8 cellular contexts compared by ENCODE assay signal in the genomic region with DNA sequence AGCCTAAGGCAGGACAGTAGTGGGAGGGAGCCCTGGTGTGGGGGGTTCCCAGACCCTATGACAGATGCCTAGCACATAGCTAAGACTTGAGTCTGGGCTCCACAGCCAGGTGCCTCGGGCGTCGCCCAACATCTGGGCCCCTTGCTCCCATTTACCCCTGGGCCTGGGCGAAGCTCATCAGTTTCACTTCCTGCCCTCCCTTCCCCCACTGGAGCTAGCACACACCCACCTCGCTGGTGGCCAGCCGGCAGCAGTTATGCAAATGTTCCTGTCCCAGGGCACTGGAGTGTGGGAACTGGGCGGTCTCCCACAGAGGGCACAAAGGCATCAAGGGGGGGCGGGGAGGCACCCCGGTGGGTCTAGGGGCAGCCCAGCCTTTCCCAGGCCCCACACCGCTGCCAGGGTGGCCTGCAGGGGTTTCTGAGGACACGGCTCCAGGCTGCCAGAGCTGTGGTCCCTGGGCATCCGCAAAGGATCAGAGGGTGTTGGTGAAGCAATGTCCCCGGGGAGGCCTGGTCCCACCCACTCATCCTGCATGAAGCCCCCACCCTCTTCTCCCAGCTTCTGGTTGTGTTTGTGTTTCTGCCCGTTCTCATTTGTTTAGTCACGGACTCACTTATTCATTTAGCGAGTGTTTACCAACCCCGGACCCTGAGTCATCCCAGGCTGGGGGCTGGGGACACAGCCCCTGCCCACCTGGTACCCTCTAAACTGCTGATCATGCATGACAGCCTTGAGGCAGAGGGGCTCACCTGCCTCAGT. TPM values are rescaled to one million over a fixed set of nuclear protein-coding genes. Genes with fewer than 3 reads are reported as not detected.
A peak's percentile ranks its signal among the peaks of the same experiment; 100 is the strongest.
DNase-seq lines count a peak whose midpoint lies in the region; ATAC-seq and TF ChIP-seq lines count a peak whose summit lies in the region.

No MANE protein-coding gene starts in this region.

- H3K4me1 ChIP-seq in fibroblast of lung (ENCODE audit: control insufficient read depth, extremely low read depth, insufficient read depth, low read length) = peaks cover 3% of the 10 kb centered on the region
- peaks cover 43% of the 10 kb centered on the region for H3K4me1 ChIP-seq in psoas muscle

- H3K27me3 ChIP-seq in fibroblast of lung (ENCODE audit: control insufficient read depth, insufficient read depth, low read length) = no peaks in the 10 kb centered on the region
- no peaks in the 10 kb centered on the region for H3K27me3 ChIP-seq in psoas muscle (ENCODE audit: insufficient read depth in 3 of 3, low read length in 2 of 3)

- 25 to 36% (median 30%) methylated on average over 16 to 17 of the region's 17 CpGs for WGBS in psoas muscle, 3 donors

- H3K4me3 ChIP-seq in fibroblast of lung (replicated peaks in 1 of 4; ENCODE audit: control extremely low read depth in 1 of 4, insufficient read depth in 1 of 4, low read depth in 3 of 4, low read length in 4 of 4) (no peak overlapping the region), psoas muscle (peak overlapping the region; percentile 41)

- H3K27ac ChIP-seq in fibroblast of lung (ENCODE audit: insufficient read depth, low read length) = no peak overlapping the region
- peak overlapping the region; percentile 60 for H3K27ac ChIP-seq in psoas muscle

- H3K79me2 ChIP-seq in fibroblast of lung (ENCODE audit: control insufficient read depth, insufficient read depth, low read length) = no peaks in the 10 kb centered on the region

- no peaks in the 10 kb centered on the region for H3K36me3 ChIP-seq in fibroblast of lung (ENCODE audit: control insufficient read depth, insufficient read depth, low read length)
- H3K36me3 ChIP-seq in psoas muscle (ENCODE audit: insufficient read depth in 1 of 2, low read depth in 1 of 2) = peaks cover 0 to 19% of the 10 kb centered on the region in 2 donors

- ATAC-seq in GM19463 (IDR thresholded peaks at IDR 0.05; ENCODE audit: unreplicated experiment) (peak; percentile 79), HG03469 (IDR thresholded peaks at IDR 0.05; ENCODE audit: unreplicated experiment) (peak; percentile 49), psoas muscle (peak; percentile 53 to 73 (median 72))

- H2AFZ ChIP-seq in fibroblast of lung (ENCODE audit: low read length) = peak overlapping the region; percentile 24

- peak overlapping the region; percentile 13 for H3K4me2 ChIP-seq in fibroblast of lung (ENCODE audit: extremely low read depth, insufficient read depth, low read length)

- no peak for TF ChIP-seq CTCF in fibroblast of lung (conservative IDR thresholded peaks at IDR 0.05 in 1 of 2, IDR thresholded peaks at IDR 0.05 in 1 of 2; ENCODE audit: low read depth in 1 of 2, low read length in 2 of 2)
- TF ChIP-seq CTCF in psoas muscle (IDR thresholded peaks at IDR 0.05) = no peak

- peak overlapping the region; percentile 23 for H3K9ac ChIP-seq in fibroblast of lung (ENCODE audit: insufficient read depth, low read length)

- intact Hi-C loops in psoas muscle (cut with DNase I) = no loop called here

- TF ChIP-seq POLR2A in GM10847 (IDR thresholded peaks at IDR 0.05; ENCODE audit: extremely low read depth, insufficient read length) = peak; percentile 41

- no peaks in the 10 kb centered on the region for H4K20me1 ChIP-seq in fibroblast of lung (ENCODE audit: control insufficient read depth, extremely low read depth, insufficient read depth, low read length)

- DNase-seq in SIG-M5 treated with dmso at 0.1 percent for 504 hours (lab: John Stamatoyannopoulos, UW; ENCODE audit: unreplicated experiment) (peak; percentile 77), fibroblast of lung (ENCODE audit: low read depth in 2 of 2) (peak; percentile 61 to 74), psoas muscle (peak; percentile 69 to 90), middle frontal gyrus (ENCODE audit: extremely low spot score, low spot score) (no peak)
- no peak for DNase-seq in effector CD4-positive, alpha-beta T cell

- H3K9me3 ChIP-seq in fibroblast of lung (ENCODE audit: control insufficient read depth, insufficient read depth, low read depth, low read length) (no peaks in the 10 kb centered on the region), psoas muscle (no peaks in the 10 kb centered on the region)

RNA-seq across cellular contexts. Expression of gene SH2B2, which starts 20.4 kb away (rescaled TPM):
- total RNA-seq in fibroblast of lung (2.0 and 2.3 TPM in 2 replicates), psoas muscle (10 to 100 TPM; 26.2 to 36.3 (median 29.0) TPM)
- polyA plus RNA-seq in fibroblast of lung (0.18 and 0.43 TPM in 2 replicates), psoas muscle (10 to 100 TPM; 13.1 to 27.3 (median 18.6) TPM)
- 0.71 and 1.2 TPM in 2 replicates for polyA plus RNA-seq in fibroblast of lung (2012)
- 1.4 and 2.5 TPM in 2 replicates for polyA minus RNA-seq in fibroblast of lung (ENCODE audit: low replicate concordance)

RNA-seq across cellular contexts. Expression of gene SPDYE6, which starts 49.1 kb away (rescaled TPM):
- total RNA-seq in fibroblast of lung = not detected in 2 replicates
- not detected in 2 replicates for polyA plus RNA-seq in fibroblast of lung
- polyA plus RNA-seq in fibroblast of lung (2012) = 0.55 and 0.68 TPM in 2 replicates
- polyA minus RNA-seq in fibroblast of lung (ENCODE audit: low replicate concordance) = not detected in 2 replicates
- not detected for total RNA-seq in psoas muscle
- polyA plus RNA-seq in psoas muscle = under 1 TPM; 0.05 to 0.08 (median 0.08) TPM

Comparison
In these comparisons a context has a peak if more than half of its experiments do, and no peak if none do; other contexts are left out.
1. DNase-seq: peak in SIG-M5 treated with dmso at 0.1 percent for 504 hours (single experiment), fibroblast of lung (2 of 2) and psoas muscle (2 of 2); none in middle frontal gyrus (single experiment) and effector CD4-positive, alpha-beta T cell (single experiment).
2. Peak in every context shown above with its lines, with median percentiles within 50 percentile points of each other: ATAC-seq.